1 cellular context compared by ENCODE assay signal in genomic region chr9:33924978-33925797, GRCh38.
TF ChIP-seq lines count a peak whose summit lies in the region.

No MANE protein-coding gene starts in this region.

TF ChIP-seq in endothelial cell of umbilical vein, 7 proteins besides CTCF, POLR2A, EP300 and RAD21:
- TF ChIP-seq EZH2 (IDR thresholded peaks at IDR 0.05; ENCODE audit: borderline replicate concordance, low read depth, low read length, severe bottlenecking) (no peak), FOS (IDR thresholded peaks at IDR 0.05; ENCODE audit: borderline replicate concordance, insufficient read depth, low read length) (no peak), MYC (IDR thresholded peaks at IDR 0.05; ENCODE audit: low read depth, low read length) (no peak), MAX (IDR thresholded peaks at IDR 0.05; ENCODE audit: insufficient read depth, insufficient read length) (no peak), POLR2AphosphoS5 (IDR thresholded peaks at IDR 0.05; ENCODE audit: insufficient read depth, low read depth, low read length) (peak; percentile 12)
